11 cellular contexts compared by ENCODE assay signal in genomic region chr14:50784683-50785505, GRCh38. TPM values are rescaled to one million over a fixed set of nuclear protein-coding genes. Genes with fewer than 3 reads are reported as not detected.
DNase-seq lines count a peak whose midpoint lies in the region; ATAC-seq, FAIRE-seq and TF ChIP-seq lines count a peak whose summit lies in the region.
"Had no signal": no experiment of that assay in that cellular context is flagged by ENCODE, and none has a peak within 500 bp of the region (broad histone marks: within the 10 kb centered on the region; RNA-seq: fewer than 3 reads in every experiment).

No MANE protein-coding gene starts in this region.

- peak in 2 of 4 experiments; percentile 33 to 35 for ATAC-seq in T-cell (replicated peaks in 1 of 4)
- peak; percentile 16 for ATAC-seq in esophagus mucosa
- ATAC-seq in HG03457 (IDR thresholded peaks at IDR 0.05; ENCODE audit: unreplicated experiment) = no peak
- ATAC-seq in GM19395 (IDR thresholded peaks at IDR 0.05; ENCODE audit: unreplicated experiment) = no peak
- ATAC-seq: PC-3 had no signal

- H3K27me3 Mint-ChIP-seq in activated CD4-positive, alpha-beta T cell treated with anti-CD3 and anti-CD28 coated beads, Interleukin-2, amount 10 ng/mL, durations not matched to agents 24 days and 14 days = no peaks in the 10 kb centered on the region
- H3K27me3 Mint-ChIP-seq in T-cell = no peaks in the 10 kb centered on the region
- H3K27me3 Mint-ChIP-seq in progenitor cell of endocrine pancreas = no peaks in the 10 kb centered on the region

- POLR2A ChIA-PET in T-cell (lab: Charles Lee) = interaction anchor here (0.6 to 1.2 kb wide), 8 partner anchors 8 to 1117 kb away, joined by 3 to 6 read pairs (median 4); no protein-coding TSS in a partner anchor

- H3K9me3 ChIP-seq in small intestine (ENCODE audit: control insufficient read depth, low read depth) = no peaks in the 10 kb centered on the region

- no peak overlapping the region for H3K4me3 ChIP-seq in small intestine (ENCODE audit: low read depth in 1 of 2, low read length in 2 of 2)

- H3K4me3 Mint-ChIP-seq in activated CD4-positive, alpha-beta T cell treated with anti-CD3 and anti-CD28 coated beads, Interleukin-2, amount 10 ng/mL, durations not matched to agents 24 days and 14 days = peak overlapping the region; percentile 56
- peak overlapping the region; percentile 43 to 70 (median 51) for H3K4me3 Mint-ChIP-seq in T-cell
- H3K4me3 Mint-ChIP-seq in progenitor cell of endocrine pancreas (ENCODE audit: low read depth) = no peak overlapping the region

- no peaks in the 10 kb centered on the region for H3K36me3 ChIP-seq in small intestine (ENCODE audit: control insufficient read depth in 2 of 2, insufficient read depth in 2 of 2, low read length in 2 of 2)

- intact Hi-C loops in activated CD4-positive, alpha-beta T cell treated with anti-CD3 and anti-CD28 coated beads, Interleukin-2, amount 10 ng/mL, durations not matched to agents 24 days and 14 days (cut with micrococcal nuclease) = loop anchor here (5.0 kb wide), 1 partner anchor 92 kb away; no protein-coding TSS in a partner anchor

- H3K4me1 ChIP-seq in small intestine (ENCODE audit: control insufficient read depth in 2 of 2, insufficient read depth in 1 of 2, low read depth in 1 of 2, low read length in 1 of 2) = peaks cover 0 to 5% of the 10 kb centered on the region in 2 donors

- 71 to 82% (median 72%) methylated on average over 16 of the region's 16 CpGs for WGBS in small intestine, 3 donors

- H3K27ac Mint-ChIP-seq in activated CD4-positive, alpha-beta T cell treated with anti-CD3 and anti-CD28 coated beads, Interleukin-2, amount 10 ng/mL, durations not matched to agents 24 days and 14 days = peak overlapping the region; percentile 78
- peak overlapping the region; percentile 97 to 98 for H3K27ac Mint-ChIP-seq in T-cell
- H3K27ac Mint-ChIP-seq in progenitor cell of endocrine pancreas = no peak overlapping the region

- peak; percentile 69 for DNase-seq in activated CD4-positive, alpha-beta T cell treated with anti-CD3 and anti-CD28 coated beads, Interleukin-2, amount 10 ng/mL, durations not matched to agents 24 days and 14 days
- no peak for DNase-seq in activated CD4-positive, alpha-beta T cell treated with anti-CD3 and anti-CD28 coated beads for 1 hour
- DNase-seq in T-cell (peak in 2 of 34 experiments; percentile 3 to 13), small intestine (no peak), progenitor cell of endocrine pancreas (ENCODE audit: low spot score, unreplicated experiment) (no peak)
- DNase-seq: ACHN, NCI-H1436, PC-3 had no signal

- no peaks in the 10 kb centered on the region for H3K27me3 ChIP-seq in small intestine (ENCODE audit: control insufficient read depth in 2 of 2, insufficient read depth in 2 of 2, low read length in 2 of 2)

- no peak for FAIRE-seq in small intestine (lab: Jason Lieb, UNC)

- peaks cover 20% of the 10 kb centered on the region for H3K36me3 Mint-ChIP-seq in activated CD4-positive, alpha-beta T cell treated with anti-CD3 and anti-CD28 coated beads, Interleukin-2, amount 10 ng/mL, durations not matched to agents 24 days and 14 days (ENCODE audit: low read depth)
- H3K36me3 Mint-ChIP-seq in T-cell (peaks cover 10% of the 10 kb centered on the region), progenitor cell of endocrine pancreas (ENCODE audit: insufficient read depth) (no peaks in the 10 kb centered on the region)

- TF ChIP-seq CTCF in progenitor cell of endocrine pancreas (IDR thresholded peaks at IDR 0.05; ENCODE audit: unreplicated experiment) = no peak

- peak overlapping the region; percentile 32 to 55 for H3K27ac ChIP-seq in small intestine (ENCODE audit: low read depth in 1 of 2, low read length in 1 of 2)

- CTCF ChIA-PET in T-cell (lab: Charles Lee) = interaction anchor here (0.6 to 5.7 kb wide), 11 partner anchors 9 to 76 kb away, joined by 3 to 42 read pairs (median 4); no protein-coding TSS in a partner anchor

- no peaks in the 10 kb centered on the region for H3K9me3 Mint-ChIP-seq in activated CD4-positive, alpha-beta T cell treated with anti-CD3 and anti-CD28 coated beads, Interleukin-2, amount 10 ng/mL, durations not matched to agents 24 days and 14 days
- no peaks in the 10 kb centered on the region for H3K9me3 Mint-ChIP-seq in T-cell
- no peaks in the 10 kb centered on the region for H3K9me3 Mint-ChIP-seq in progenitor cell of endocrine pancreas (ENCODE audit: low read depth)

- H3K4me1 Mint-ChIP-seq in activated CD4-positive, alpha-beta T cell treated with anti-CD3 and anti-CD28 coated beads, Interleukin-2, amount 10 ng/mL, durations not matched to agents 24 days and 14 days = peaks cover 44% of the 10 kb centered on the region
- H3K4me1 Mint-ChIP-seq in T-cell = peaks cover 86 to 90% (median 86%) of the 10 kb centered on the region in 3 donors
- peaks cover 2% of the 10 kb centered on the region for H3K4me1 Mint-ChIP-seq in progenitor cell of endocrine pancreas (ENCODE audit: low read depth)

RNA-seq across cellular contexts. Expression of gene NIN, which starts 46.1 kb away (rescaled TPM):
- 40.2 and 43.1 TPM in 2 replicates for total RNA-seq in activated CD4-positive, alpha-beta T cell treated with anti-CD3 and anti-CD28 coated beads, Interleukin-2, amount 10 ng/mL, durations not matched to agents 24 days and 14 days
- total RNA-seq in T-cell (100 to 1,000 TPM in 3 of 5 donors, 10 to 100 TPM in 2; 92.8 to 141 (median 106) TPM), esophagus mucosa (31.9 TPM), progenitor cell of endocrine pancreas (21.0 and 22.2 TPM in 2 replicates)
- 1 to 10 TPM; 1.9 to 4.4 (median 3.1) TPM for polyA plus RNA-seq in small intestine
